1 cellular context compared by ENCODE assay signal in genomic region chr13:60363288-60363687, GRCh38.
TF ChIP-seq lines count a peak whose summit lies in the region.

No MANE protein-coding gene starts in this region.

TF ChIP-seq in GM23338, 12 proteins besides CTCF, POLR2A, EP300 and RAD21 (continued from another document):
- TF ChIP-seq ZNF462 (CRISPR knock-in tag; IDR thresholded peaks at IDR 0.05) (no peak), ZNF331 (CRISPR knock-in tag; IDR thresholded peaks at IDR 0.05; ENCODE audit: low read depth) (no peak), JUNB (IDR thresholded peaks at IDR 0.05; ENCODE audit: unreplicated experiment) (no peak), CREB1 (CRISPR knock-in tag; IDR thresholded peaks at IDR 0.05; ENCODE audit: low read depth) (no peak), REST (IDR thresholded peaks at IDR 0.05; ENCODE audit: unreplicated experiment) (no peak), ETS1 (IDR thresholded peaks at IDR 0.05) (no peak), NANOG (IDR thresholded peaks at IDR 0.05; ENCODE audit: borderline replicate concordance) (no peak), POLR2AphosphoS5 (IDR thresholded peaks at IDR 0.05; ENCODE audit: low read depth) (no peak), ZNF114 (CRISPR knock-in tag; IDR thresholded peaks at IDR 0.05) (no peak), EZH2 (IDR thresholded peaks at IDR 0.05; ENCODE audit: low read depth, unreplicated experiment) (no peak)
